Comparison of ENCODE assay signal across 1 cellular context in the genomic region with DNA sequence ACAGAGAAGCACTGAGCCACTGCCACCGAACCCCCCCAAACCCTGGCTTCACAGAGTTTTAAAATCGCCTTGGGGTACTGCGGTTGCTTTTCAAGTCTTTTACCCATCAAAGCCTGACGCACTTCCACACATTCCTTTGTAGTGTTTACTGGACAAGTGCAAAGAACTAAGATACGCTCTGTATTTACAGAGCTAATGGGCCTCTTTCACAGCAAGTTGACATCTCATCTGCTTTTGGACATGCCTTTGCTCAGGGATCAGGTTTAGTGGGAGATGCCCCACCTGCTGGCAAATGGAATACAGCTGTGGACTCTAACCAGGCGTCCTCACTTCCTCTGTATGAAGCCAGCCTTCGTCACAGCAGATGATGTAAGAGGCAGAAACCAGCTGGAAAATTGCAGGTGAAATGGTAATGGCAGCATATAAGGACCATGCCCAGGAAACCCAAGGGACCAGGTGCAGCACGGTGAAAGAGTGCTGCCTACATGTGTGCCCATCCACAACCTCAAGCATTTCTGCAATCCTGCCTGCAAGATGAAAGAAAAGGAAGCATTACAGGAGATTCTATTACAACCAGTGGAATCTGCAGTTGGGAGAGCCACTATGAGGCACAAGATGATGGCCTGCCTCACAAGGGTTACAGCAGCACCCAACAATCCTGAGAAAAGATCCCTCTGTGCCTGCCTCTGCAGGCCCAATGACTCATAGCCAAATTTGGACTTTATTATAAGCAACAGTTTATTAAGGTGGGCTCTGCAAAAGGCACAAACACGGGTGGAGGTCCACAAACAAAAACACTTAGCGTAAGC.
TF ChIP-seq lines count a peak whose summit lies in the region.

No MANE protein-coding gene starts in this region.

TF ChIP-seq in IMR-90, 13 proteins besides CTCF, POLR2A, EP300 and RAD21:
- TF ChIP-seq, protein P1, sequence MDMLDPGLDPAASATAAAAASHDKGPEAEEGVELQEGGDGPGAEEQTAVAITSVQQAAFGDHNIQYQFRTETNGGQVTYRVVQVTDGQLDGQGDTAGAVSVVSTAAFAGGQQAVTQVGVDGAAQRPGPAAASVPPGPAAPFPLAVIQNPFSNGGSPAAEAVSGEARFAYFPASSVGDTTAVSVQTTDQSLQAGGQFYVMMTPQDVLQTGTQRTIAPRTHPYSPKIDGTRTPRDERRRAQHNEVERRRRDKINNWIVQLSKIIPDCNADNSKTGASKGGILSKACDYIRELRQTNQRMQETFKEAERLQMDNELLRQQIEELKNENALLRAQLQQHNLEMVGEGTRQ (IDR thresholded peaks at IDR 0.05; ENCODE audit: low read depth, low read length), result no peak
- TF ChIP-seq FOS (IDR thresholded peaks at IDR 0.05; ENCODE audit: low read depth, low read length) (no peak), SMC3 (IDR thresholded peaks at IDR 0.05; ENCODE audit: low read depth, low read length) (peak; percentile 17; the same call in 1 of the 2 replicates), CEBPB (IDR thresholded peaks at IDR 0.05; ENCODE audit: low read depth, low read length) (peak; percentile 71)
